8 cellular contexts compared by ENCODE assay signal in the genomic region with DNA sequence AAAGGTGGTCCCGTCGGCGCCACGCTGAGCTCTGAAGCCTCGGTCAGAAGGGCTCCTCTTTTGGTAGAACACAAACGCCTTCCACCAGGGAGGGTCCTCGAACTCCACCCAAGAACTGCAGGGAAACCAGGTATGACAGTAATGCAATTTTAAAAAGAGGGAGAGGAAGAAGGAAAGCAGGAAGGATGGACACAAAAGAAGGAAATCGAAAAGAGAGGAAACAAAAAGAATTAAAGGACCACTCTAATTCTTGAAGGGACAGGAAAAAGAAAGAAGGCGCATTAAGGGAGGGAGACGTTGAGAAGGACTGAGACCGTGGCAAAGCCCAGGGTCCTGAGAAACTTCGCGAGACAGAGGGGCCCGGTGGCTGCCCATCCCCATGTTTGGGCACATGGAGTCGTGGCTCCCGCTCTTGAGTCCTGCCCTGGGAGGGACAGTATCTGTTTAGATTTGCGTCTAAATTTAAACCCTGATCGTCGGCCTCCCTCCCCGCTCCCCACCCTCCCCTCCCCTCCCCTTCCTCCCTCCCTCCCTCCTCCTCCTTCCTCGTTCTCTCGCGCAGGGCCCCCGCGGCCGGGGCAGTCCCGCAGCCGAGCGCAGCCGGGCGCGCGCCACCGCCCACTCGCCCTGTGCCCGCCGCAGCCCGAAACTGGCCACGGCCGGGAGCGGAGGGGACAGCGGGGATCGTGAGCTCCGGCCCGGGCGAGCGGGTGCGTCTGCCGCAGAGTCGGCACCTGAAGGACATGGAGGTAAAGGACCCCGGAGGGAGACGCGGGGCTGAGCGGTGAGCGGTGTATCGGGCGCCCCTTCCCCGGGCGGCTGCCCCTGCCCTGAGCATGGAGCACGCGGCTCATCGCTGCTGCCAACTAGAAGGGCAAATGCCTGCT. TPM values are rescaled to one million over a fixed set of nuclear protein-coding genes. Genes with fewer than 3 reads are reported as not detected.
A peak's percentile ranks its signal among the peaks of the same experiment; 100 is the strongest.
DNase-seq lines count a peak whose midpoint lies in the region; ATAC-seq lines count a peak whose summit lies in the region.

Gene RCSD1, plus strand, starts transcription at position 552 of the 887 bp plus-strand sequence. Its CDS starts 192 bp downstream, at position 744.

- H3K4me3 ChIP-seq in ACC112 (ENCODE audit: low read depth, low read length): peak within 1 kb of the TSS; percentile 97
- peak within 1 kb of the TSS; percentile 27 for H3K4me3 ChIP-seq in SJSA1
- H3K4me3 ChIP-seq in iPS DF 6.9 (ENCODE audit: low read length): peak within 1 kb of the TSS; percentile 60; the same call in 1 of the 2 replicates
- H3K4me3 ChIP-seq in skin epidermis: peak within 1 kb of the TSS; percentile 48 to 69 (median 58)

- no peaks in the 10 kb centered on the region for H3K27me3 ChIP-seq in ACC112 (ENCODE audit: insufficient read depth, low read length)
- peaks cover 15% of the 10 kb centered on the region for H3K27me3 ChIP-seq in SJSA1 (replicated peaks)
- peaks cover 23% of the 10 kb centered on the region for H3K27me3 ChIP-seq in iPS DF 6.9 (ENCODE audit: control insufficient read depth, insufficient read depth, low read length)

- no peaks in the 10 kb centered on the region for H3K9me3 ChIP-seq in SJSA1 (replicated peaks)
- no peaks in the 10 kb centered on the region for H3K9me3 ChIP-seq in iPS DF 6.9 (ENCODE audit: control insufficient read depth, insufficient read depth, low read length)

- peak within 1 kb of the TSS; percentile 93 for H2AFZ ChIP-seq in ACC112 (ENCODE audit: low read length, unreplicated experiment)

- no peak for DNase-seq in SJSA1 (ENCODE audit: low read depth in 1 of 2, low spot score in 2 of 2)
- peak; percentile 82 for DNase-seq in activated naive CD8-positive, alpha-beta T cell treated with anti-CD3 and anti-CD28 coated beads, Interleukin-2, amount 50 U/mL, for 24 hours
- no peak for DNase-seq in iPS DF 6.9 (ENCODE audit: low read depth, low spot score)
- DNase-seq in NCI-H2029 treated with DMSO at 0.1 percent for 48 hours (lab: John Stamatoyannopoulos, UW): no peak

- peaks cover 7% of the 10 kb centered on the region for H3K9me3 Mint-ChIP-seq in activated naive CD8-positive, alpha-beta T cell treated with anti-CD3 and anti-CD28 coated beads, Interleukin-2, amount 50 U/mL, for 24 hours

- H3K4me1 Mint-ChIP-seq in activated naive CD8-positive, alpha-beta T cell treated with anti-CD3 and anti-CD28 coated beads, Interleukin-2, amount 50 U/mL, for 24 hours: peaks cover 81% of the 10 kb centered on the region

- no peaks in the 10 kb centered on the region for H3K79me2 ChIP-seq in ACC112 (ENCODE audit: control insufficient read depth, insufficient read depth, low read length, unreplicated experiment)

- peak within 1 kb of the TSS; percentile 99 for H3K27ac Mint-ChIP-seq in activated naive CD8-positive, alpha-beta T cell treated with anti-CD3 and anti-CD28 coated beads, Interleukin-2, amount 50 U/mL, for 24 hours

- H3K36me3 Mint-ChIP-seq in activated naive CD8-positive, alpha-beta T cell treated with anti-CD3 and anti-CD28 coated beads, Interleukin-2, amount 50 U/mL, for 24 hours (ENCODE audit: low read depth): peaks cover 36% of the 10 kb centered on the region

- no peaks in the 10 kb centered on the region for H3K27me3 Mint-ChIP-seq in activated naive CD8-positive, alpha-beta T cell treated with anti-CD3 and anti-CD28 coated beads, Interleukin-2, amount 50 U/mL, for 24 hours

- no peak within 1 kb of the TSS for H3K27ac ChIP-seq in ACC112 (ENCODE audit: low read depth, low read length)
- H3K27ac ChIP-seq in SJSA1: no peak within 1 kb of the TSS
- no peak within 1 kb of the TSS for H3K27ac ChIP-seq in iPS DF 6.9 (ENCODE audit: low read length)
- H3K27ac ChIP-seq in skin epidermis: peak within 1 kb of the TSS; percentile 67 to 99 (median 88)

- ATAC-seq in GM21423 (IDR thresholded peaks at IDR 0.05; ENCODE audit: unreplicated experiment) (peak; percentile 19), HG02623 (IDR thresholded peaks at IDR 0.05; ENCODE audit: unreplicated experiment) (no peak)
- ATAC-seq in activated naive CD8-positive, alpha-beta T cell treated with anti-CD3 and anti-CD28 coated beads, Interleukin-2, amount 50 U/mL, for 24 hours: peak; percentile 18

- H3K36me3 ChIP-seq in ACC112 (ENCODE audit: insufficient read depth, low read length): no peaks in the 10 kb centered on the region
- H3K36me3 ChIP-seq in SJSA1: no peaks in the 10 kb centered on the region
- no peaks in the 10 kb centered on the region for H3K36me3 ChIP-seq in iPS DF 6.9 (ENCODE audit: control insufficient read depth, insufficient read depth, low read length)

- H3K4me3 Mint-ChIP-seq in activated naive CD8-positive, alpha-beta T cell treated with anti-CD3 and anti-CD28 coated beads, Interleukin-2, amount 50 U/mL, for 24 hours: peak within 1 kb of the TSS; percentile 98

- H3K4me1 ChIP-seq in ACC112 (ENCODE audit: control insufficient read depth, insufficient read depth, low read length, unreplicated experiment) (peaks cover 4% of the 10 kb centered on the region), SJSA1 (replicated peaks) (no peaks in the 10 kb centered on the region; the same call in 1 of the 2 replicates), iPS DF 6.9 (ENCODE audit: control insufficient read depth, insufficient read depth, low read length) (no peaks in the 10 kb centered on the region; the same call in 1 of the 2 replicates)

- no CpG with 5 or more reads among the region's 62 CpGs for WGBS in iPS DF 6.9 (ENCODE audit: insufficient coverage, insufficient read length)

RNA-seq across cellular contexts. Expression of gene RCSD1, which starts in this region (rescaled TPM):
- total RNA-seq in SJSA1 (2014; rRNA removed; shearing (Covaris generic)): 1.3 and 2.3 TPM in 2 replicates

Comparison
In these comparisons a context has a peak if more than half of its experiments do, and no peak if none do; other contexts are left out.
1. H3K27ac ChIP-seq: peak in skin epidermis (21 of 21); none in ACC112 (single experiment), SJSA1 (single experiment) and iPS DF 6.9 (single experiment).
2. H3K4me3 ChIP-seq: peak in every context shown above with its lines; median percentile 97 in ACC112; 60 in iPS DF 6.9; 58 in skin epidermis; 27 in SJSA1.